In the genomic region with DNA sequence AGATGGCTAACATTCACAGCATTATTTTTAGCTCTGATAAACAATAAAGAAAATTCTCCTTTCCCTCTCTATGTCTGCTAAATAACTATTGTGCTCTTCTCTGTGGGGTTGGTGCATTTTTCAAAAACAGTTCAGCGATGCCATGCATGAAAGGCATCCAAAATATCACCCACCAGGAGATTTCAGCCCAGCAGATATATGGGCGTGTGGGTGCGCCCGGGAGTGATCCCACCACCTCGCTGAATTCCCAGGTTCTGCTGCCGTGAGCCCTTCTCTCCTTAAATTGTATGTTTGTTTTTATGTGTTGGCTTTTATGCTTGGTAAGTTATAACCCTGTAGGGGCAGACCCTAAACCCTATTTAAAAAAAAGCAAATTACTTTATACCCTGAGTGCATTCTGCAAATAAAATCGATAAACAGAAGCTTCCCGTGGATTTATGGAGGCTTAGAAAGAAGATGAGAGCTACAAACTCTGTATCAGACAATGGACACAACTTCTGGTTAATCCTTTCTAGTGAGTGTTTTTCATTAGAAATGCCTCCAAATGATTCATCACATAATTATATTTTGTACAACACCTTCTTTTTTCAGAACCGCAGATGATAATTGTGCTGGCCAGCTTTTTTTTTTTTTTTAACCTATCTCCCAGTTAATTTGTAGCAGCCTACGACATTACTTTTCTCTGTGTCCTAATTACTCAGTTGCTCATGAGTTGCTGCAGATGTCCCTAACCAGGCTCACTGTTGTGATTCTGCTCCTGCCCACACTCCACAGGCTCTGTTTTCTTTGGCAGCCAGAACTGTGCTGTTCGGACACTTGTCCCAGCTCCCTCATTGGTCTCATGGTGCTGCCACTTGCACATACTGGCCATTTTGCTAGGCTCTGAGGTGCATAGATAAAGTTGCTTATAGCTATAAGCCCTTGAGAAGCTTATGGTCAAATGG, we compare ENCODE assay signal across 29 cellular contexts. TPM values are rescaled to one million over a fixed set of nuclear protein-coding genes. Genes with fewer than 3 reads are reported as not detected.
DNase-seq lines count a peak whose midpoint lies in the region; ATAC-seq, FAIRE-seq and TF ChIP-seq lines count a peak whose summit lies in the region.
"Had no signal": no experiment of that assay in that cellular context is flagged by ENCODE, and none has a peak within 500 bp of the region (broad histone marks: within the 10 kb centered on the region; RNA-seq: fewer than 3 reads in every experiment).

No MANE protein-coding gene starts in this region.

- BruUV-seq in HepG2 (replicated peaks; lab: Mats Ljungman, UMichigan): no TSS peak

- 81% methylated on average over 11 of the region's 11 CpGs for WGBS in HepG2 (ENCODE audit: low lambda C conversion rate)
- WGBS in right lobe of liver (ENCODE audit: insufficient coverage, low coverage, low lambda C conversion rate, missing lambda C conversion rate): 62% methylated on average over 11 of the region's 11 CpGs

- H3K9me3 ChIP-seq in HepG2 (ENCODE audit: low read length): no peaks in the 10 kb centered on the region
- no peaks in the 10 kb centered on the region for H3K9me3 ChIP-seq in right lobe of liver
- H3K9me3 ChIP-seq: body of pancreas, MG63, tibial artery had no signal

- peak in 1 of 2 experiments; percentile 46; a peak in 1 of 4 replicates for TF ChIP-seq POLR2A in HepG2 (IDR thresholded peaks at IDR 0.05; ENCODE audit: insufficient read depth in 1 of 2, low read depth in 2 of 2, low read length in 2 of 2)
- TF ChIP-seq POLR2A in right lobe of liver (IDR thresholded peaks at IDR 0.05): no peak

- no peak for TF ChIP-seq RAD21 in HepG2 (CRISPR knock-in tag; IDR thresholded peaks at IDR 0.05)

- no peaks in the 10 kb centered on the region for H3K9me3 Mint-ChIP-seq in stimulated activated effector memory CD8-positive, alpha-beta T cell treated with anti-CD3 and anti-CD28 coated beads, Interleukin-12 subunit alpha, Interleukin-12 subunit beta, amount 100 ng/mL, for 72 hours
- H3K9me3 Mint-ChIP-seq: activated naive CD8-positive, alpha-beta T cell treated with anti-CD3 and anti-CD28 coated beads, Interleukin-2, amount 10 ng/mL, durations not matched to agents 7 days and 5 days; stimulated activated naive CD8-positive, alpha-beta T cell treated with anti-CD3 and anti-CD28 coated beads, Interleukin-15, Interleukin-2, amounts not matched to agents 100 ng/mL and 50 ng/mL, for 24 hours had no signal

- TF ChIP-seq EP300 in HepG2 (IDR thresholded peaks at IDR 0.05; ENCODE audit: low read depth in 2 of 2, low read length in 2 of 2) (no peak), HepG2 (CRISPR knock-in tag; IDR thresholded peaks at IDR 0.05; ENCODE audit: borderline replicate concordance) (no peak)

- H3K9ac ChIP-seq in HepG2 (ENCODE audit: insufficient read depth, low read depth, low read length): peak overlapping the region; percentile 76

- H3K36me3 ChIP-seq in HepG2 (replicated peaks in 1 of 2; ENCODE audit: control insufficient read depth in 1 of 2, insufficient read depth in 2 of 2, low read length in 2 of 2): no peaks in the 10 kb centered on the region
- no peaks in the 10 kb centered on the region for H3K36me3 ChIP-seq in right lobe of liver
- H3K36me3 ChIP-seq: MG63, tibial artery had no signal

- FAIRE-seq in HepG2 (lab: Jason Lieb, UNC) (no peak), HTR-8/SVneo (lab: Jason Lieb, UNC) (no peak)
- FAIRE-seq: A204.1, frontal cortex had no signal

- in situ Hi-C loops in HepG2 (cut with HindIII; ENCODE audit: extremely low pct_ligation_motif_present, low pct_unique_long_range_greater_than_20kb): loop anchor here (5.0 kb wide), 1 partner anchor 73 kb away; no protein-coding TSS in a partner anchor

- intact Hi-C loops in HepG2 (cut with micrococcal nuclease; ENCODE audit: unreplicated experiment): no loop called here
- intact Hi-C loops in right lobe of liver (cut with DNase I): no loop called here
- intact Hi-C loops in cardiac septum (cut with DNase I): no loop called here

- H3K27ac Mint-ChIP-seq in stimulated activated effector memory CD8-positive, alpha-beta T cell treated with anti-CD3 and anti-CD28 coated beads, Interleukin-12 subunit alpha, Interleukin-12 subunit beta, amount 100 ng/mL, for 72 hours: no peak overlapping the region
- H3K27ac Mint-ChIP-seq: activated naive CD8-positive, alpha-beta T cell treated with anti-CD3 and anti-CD28 coated beads, Interleukin-2, amount 10 ng/mL, durations not matched to agents 7 days and 5 days; stimulated activated naive CD8-positive, alpha-beta T cell treated with anti-CD3 and anti-CD28 coated beads, Interleukin-15, Interleukin-2, amounts not matched to agents 100 ng/mL and 50 ng/mL, for 24 hours had no signal

- no peak overlapping the region; a peak in 1 of 6 replicates for H3K4me3 ChIP-seq in HepG2 (replicated peaks in 1 of 3; ENCODE audit: insufficient read depth in 1 of 3, low read depth in 2 of 3, low read length in 3 of 3)
- H3K4me3 ChIP-seq in right lobe of liver: no peak overlapping the region
- H3K4me3 ChIP-seq: body of pancreas, MG63, tibial artery had no signal

- no peaks in the 10 kb centered on the region for H3K79me2 ChIP-seq in HepG2 (ENCODE audit: insufficient read depth, low read length)

- H3K4me1 ChIP-seq in HepG2 (ENCODE audit: insufficient read depth, low read length) (peaks cover 84% of the 10 kb centered on the region), right lobe of liver (no peaks in the 10 kb centered on the region)
- H3K4me1 ChIP-seq: body of pancreas, tibial artery had no signal

- no peaks in the 10 kb centered on the region for H4K20me1 ChIP-seq in HepG2 (ENCODE audit: insufficient read depth, low read length)

- POLR2A ChIA-PET in HepG2 (lab: Yijun Ruan, JAX): interaction anchor here (0.5 to 4.0 kb wide), 14 partner anchors 11 to 665 kb away, joined by 3 to 81 read pairs (median 6); no protein-coding TSS in a partner anchor

- no peak overlapping the region for H3K4me3 Mint-ChIP-seq in stimulated activated effector memory CD8-positive, alpha-beta T cell treated with anti-CD3 and anti-CD28 coated beads, Interleukin-12 subunit alpha, Interleukin-12 subunit beta, amount 100 ng/mL, for 72 hours
- H3K4me3 Mint-ChIP-seq: activated naive CD8-positive, alpha-beta T cell treated with anti-CD3 and anti-CD28 coated beads, Interleukin-2, amount 10 ng/mL, durations not matched to agents 7 days and 5 days; CD14-positive monocyte; stimulated activated naive CD8-positive, alpha-beta T cell treated with anti-CD3 and anti-CD28 coated beads, Interleukin-15, Interleukin-2, amounts not matched to agents 100 ng/mL and 50 ng/mL, for 24 hours had no signal

- H2AFZ ChIP-seq in HepG2 (ENCODE audit: low read length): no peak overlapping the region

- TF ChIP-seq CTCF in HepG2 (CRISPR knock-in tag; IDR thresholded peaks at IDR 0.05): no peak
- no peak for TF ChIP-seq CTCF in right lobe of liver (IDR thresholded peaks at IDR 0.05)

- peak overlapping the region; percentile 51 for H3K4me2 ChIP-seq in HepG2 (ENCODE audit: low read depth, low read length)

- DNase-seq in HepG2 (ENCODE audit: low spot score) (no peak), right lobe of liver (no peak), RPMI7951 (ENCODE audit: low read depth) (peak; percentile 39), myocyte (ENCODE audit: low read depth) (peak; percentile 26), T1000 (lab: John Stamatoyannopoulos, UW) (no peak), cardiac septum (ENCODE audit: low spot score) (no peak), HTR-8/SVneo (ENCODE audit: insufficient read length, low spot score) (no peak)
- no peak for DNase-seq in stimulated activated effector memory CD8-positive, alpha-beta T cell treated with anti-CD3 and anti-CD28 coated beads, Interleukin-12 subunit alpha, Interleukin-12 subunit beta, amount 100 ng/mL, for 72 hours (ENCODE audit: low spot score in 2 of 2)
- DNase-seq: activated CD4-positive, alpha-beta T cell treated with anti-CD3 and anti-CD28 coated beads, Interleukin-2, amount 50 U/mL, for 48 hours; activated CD4-positive, CD25-positive, alpha-beta regulatory T cell; activated CD8-positive, alpha-beta memory T cell treated with anti-CD3 and anti-CD28 coated beads, Interleukin-2, amount 50 U/mL, for 48 hours; activated naive CD8-positive, alpha-beta T cell treated with anti-CD3 and anti-CD28 coated beads, Interleukin-2, amount 10 ng/mL, durations not matched to agents 7 days and 5 days; body of pancreas; DMS 273 treated with DMSO at 0.1 percent for 48 hours; effector CD4-positive, alpha-beta T cell; GF-D8; MG63; NCI-H1436; NCI-H524; stimulated activated CD4-positive, alpha-beta T cell treated with anti-CD3 and anti-CD28 coated beads, Interleukin-12 subunit alpha, Interleukin-12 subunit beta, amount 100 ng/mL, for 4 hours; stimulated activated CD4-positive, alpha-beta T cell treated with anti-CD3 and anti-CD28 coated beads, Interleukin-4, amount 100 ng/mL, for 4 hours; tibial artery had no signal

- CTCF ChIA-PET in HepG2 (lab: Yijun Ruan, JAX; ENCODE audit: low intra/inter-chr PET ratio, low total read pairs): interaction anchor here (1.8 kb wide), 1 partner anchor 73 kb away, joined by 7 read pairs; no protein-coding TSS in a partner anchor

- ATAC-seq in HepG2 (no peak), right lobe of liver (no peak)
- no peak for ATAC-seq in stimulated activated effector memory CD8-positive, alpha-beta T cell treated with anti-CD3 and anti-CD28 coated beads, Interleukin-12 subunit alpha, Interleukin-12 subunit beta, amount 100 ng/mL, for 72 hours
- ATAC-seq: body of pancreas had no signal

- H3K27me3 ChIP-seq in HepG2 (ENCODE audit: control insufficient read depth in 1 of 2, insufficient read depth in 2 of 2, low read length in 2 of 2): no peaks in the 10 kb centered on the region
- no peaks in the 10 kb centered on the region for H3K27me3 ChIP-seq in right lobe of liver
- H3K27me3 ChIP-seq: body of pancreas, MG63, tibial artery had no signal

- no peaks in the 10 kb centered on the region for H3K4me1 Mint-ChIP-seq in stimulated activated effector memory CD8-positive, alpha-beta T cell treated with anti-CD3 and anti-CD28 coated beads, Interleukin-12 subunit alpha, Interleukin-12 subunit beta, amount 100 ng/mL, for 72 hours
- H3K4me1 Mint-ChIP-seq: activated naive CD8-positive, alpha-beta T cell treated with anti-CD3 and anti-CD28 coated beads, Interleukin-2, amount 10 ng/mL, durations not matched to agents 7 days and 5 days had no signal

- peak overlapping the region; percentile 96 for H3K27ac ChIP-seq in HepG2 (ENCODE audit: extremely low read length, insufficient read depth, low read length)
- no peak overlapping the region for H3K27ac ChIP-seq in right lobe of liver
- H3K27ac ChIP-seq: body of pancreas, tibial artery had no signal

- no peaks in the 10 kb centered on the region for H3K36me3 Mint-ChIP-seq in stimulated activated effector memory CD8-positive, alpha-beta T cell treated with anti-CD3 and anti-CD28 coated beads, Interleukin-12 subunit alpha, Interleukin-12 subunit beta, amount 100 ng/mL, for 72 hours
- H3K36me3 Mint-ChIP-seq: activated naive CD8-positive, alpha-beta T cell treated with anti-CD3 and anti-CD28 coated beads, Interleukin-2, amount 10 ng/mL, durations not matched to agents 7 days and 5 days; CD14-positive monocyte had no signal

RNA-seq across cellular contexts. Expression of a gene that starts 55.3 kb away (rescaled TPM):
- total RNA-seq in HepG2 (2016; rRNA removed; fragmentation: Illumina TruSeq; extraction: Trizol): 0.18 and 0.24 TPM in 2 replicates
- total RNA-seq in HepG2 (2016; cell fraction: cytosol; rRNA removed; fragmentation: Illumina TruSeq; extraction: Trizol; ENCODE audit: low read depth): not detected in 2 replicates
- total RNA-seq in HepG2 (2016; cell fraction: insoluble cytoplasmic fraction; rRNA removed; fragmentation: Illumina TruSeq; extraction: Trizol): 0.15 and 0.17 TPM in 2 replicates
- total RNA-seq in HepG2 (2016; cell fraction: membrane; rRNA removed; fragmentation: Illumina TruSeq; extraction: Trizol): 0.19 TPM in 1 of 2 replicates, not detected in the other
- total RNA-seq in HepG2 (2016; cell fraction: nucleus; rRNA removed; fragmentation: Illumina TruSeq; extraction: Trizol): 0.28 and 0.31 TPM in 2 replicates
- 0.09 and 0.12 TPM in 2 replicates for polyA plus RNA-seq in HepG2 (2011; rRNA removed)
- polyA plus RNA-seq in HepG2 (2011; cell fraction: cytosol; rRNA removed): 0.05 TPM in 2 replicates
- not detected in 2 replicates for polyA plus RNA-seq in HepG2 (2011; cell fraction: nucleus; rRNA removed)
- polyA plus RNA-seq in HepG2 (2012): 0.16 TPM in 1 of 2 replicates, not detected in the other
- polyA plus RNA-seq in HepG2 (2016; cell fraction: cytosol; fragmentation: Illumina TruSeq; extraction: Trizol; ENCODE audit: low read depth): 0.05 TPM in 1 of 2 replicates, not detected in the other
- 0.11 TPM in 2 replicates for polyA plus RNA-seq in HepG2 (2016; cell fraction: insoluble cytoplasmic fraction; fragmentation: Illumina TruSeq; extraction: Trizol; ENCODE audit: low read depth)
- polyA plus RNA-seq in HepG2 (2016; cell fraction: membrane; fragmentation: Illumina TruSeq; extraction: Trizol; ENCODE audit: low read depth): 0.15 TPM in 1 of 2 replicates, not detected in the other
- 0.44 TPM in 1 of 2 replicates, not detected in the other for polyA plus RNA-seq in HepG2 (2016; cell fraction: nucleus; fragmentation: Illumina TruSeq; extraction: Trizol; ENCODE audit: insufficient read depth, low read depth)
- polyA minus RNA-seq in HepG2 (2011; rRNA and poly(A)+ RNA removed; ENCODE audit: low replicate concordance): not detected in 2 replicates
- polyA minus RNA-seq in HepG2 (2011; cell fraction: cytosol; rRNA and poly(A)+ RNA removed): not detected in 2 replicates
- polyA minus RNA-seq in HepG2 (2011; cell fraction: nucleus; rRNA and poly(A)+ RNA removed): 0.13 and 0.25 TPM in 2 replicates
- total RNA-seq in right lobe of liver: not detected
- total RNA-seq in RPMI7951 (2014; rRNA removed; shearing (Covaris generic)): not detected in 2 replicates
- not detected in 2 replicates for total RNA-seq in myocyte
- polyA plus RNA-seq in myocyte (2012): not detected
- not detected for total RNA-seq in cardiac septum
- total RNA-seq: activated naive CD8-positive, alpha-beta T cell treated with anti-CD3 and anti-CD28 coated beads, Interleukin-2, amount 10 ng/mL, durations not matched to agents 7 days and 5 days; body of pancreas; frontal cortex; lower leg skin; mucosa of gallbladder had no signal
- polyA plus RNA-seq: CD14-positive monocyte, esophagus had no signal

Comparison
In these comparisons a context has a peak if more than half of its experiments do, and no peak if none do; other contexts are left out.
1. DNase-seq: peak in RPMI7951 (single experiment) and myocyte (single experiment); none in HepG2 (single experiment), right lobe of liver (0 of 3), T1000 (single experiment), cardiac septum (single experiment), HTR-8/SVneo (single experiment) and stimulated activated effector memory CD8-positive, alpha-beta T cell treated with anti-CD3 and anti-CD28 coated beads, Interleukin-12 subunit alpha, Interleukin-12 subunit beta, amount 100 ng/mL, for 72 hours (0 of 2).